ENCODE assay signal across 9 cellular contexts in the genomic region with DNA sequence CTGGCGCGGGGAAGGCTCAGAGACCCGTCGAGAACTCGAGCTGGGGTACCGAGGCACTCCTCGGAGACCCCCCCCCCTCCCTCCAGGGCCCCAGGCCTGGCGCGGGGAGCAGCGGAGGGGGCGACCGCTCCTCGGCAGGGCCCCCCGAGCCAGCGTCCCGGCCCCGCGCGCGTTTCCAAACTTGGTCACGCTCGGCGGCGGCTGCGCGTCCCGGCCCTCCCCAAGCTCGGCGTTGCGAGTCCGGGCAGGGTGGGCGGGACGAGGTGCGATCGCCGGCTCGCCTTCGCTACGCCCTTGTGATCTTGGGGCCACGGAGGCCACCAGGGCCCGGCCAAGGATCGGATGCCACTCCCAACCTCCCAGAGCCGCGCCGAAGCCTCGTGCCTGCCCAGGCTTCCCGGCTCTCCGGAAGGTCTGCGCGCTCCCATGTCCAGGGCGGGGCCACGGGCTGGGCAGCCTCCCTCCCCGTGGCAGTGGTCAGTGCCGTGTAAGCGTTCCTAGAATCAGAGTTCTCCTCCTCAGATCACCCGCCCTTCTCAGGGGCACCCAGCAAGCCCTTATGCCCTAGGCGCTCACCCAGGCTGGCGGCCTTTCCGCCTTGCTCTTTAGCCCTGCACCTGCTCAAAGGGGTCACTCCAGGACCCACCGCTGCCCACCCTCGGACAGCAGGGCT. TPM values are rescaled to one million over a fixed set of nuclear protein-coding genes. Genes with fewer than 3 reads are reported as not detected.
DNase-seq lines count a peak whose midpoint lies in the region; ATAC-seq and TF ChIP-seq lines count a peak whose summit lies in the region.
"Had no signal": no experiment of that assay in that cellular context is flagged by ENCODE, and none has a peak within 500 bp of the region (broad histone marks: within the 10 kb centered on the region; RNA-seq: fewer than 3 reads in every experiment).

No MANE protein-coding gene starts in this region.

- WGBS in spleen, 5 donors, result 15 to 36% (median 18%) methylated on average over 18 to 61 of the region's 61 CpGs

- H3K4me3 Mint-ChIP-seq in T-helper 1 cell treated with Interleukin-12 subunit alpha and Interleukin-12 subunit beta and Interleukin-4 antibody, amounts not matched to agents 30 μg/mL and 1 μg/mL, for 36 hours, result peak overlapping the region; percentile 5
- H3K4me3 Mint-ChIP-seq in brain (peak overlapping the region in 3 of 5 experiments; percentile 76 to 80 (median 80)), osteocyte (ENCODE audit: unreplicated experiment) (no peak overlapping the region)
- peak overlapping the region in 1 of 2 donors; percentile 10 for H3K4me3 Mint-ChIP-seq in effector memory CD8-positive, alpha-beta T cell

- no peak overlapping the region for H3K27ac Mint-ChIP-seq in T-helper 1 cell treated with Interleukin-12 subunit alpha and Interleukin-12 subunit beta and Interleukin-4 antibody, amounts not matched to agents 30 μg/mL and 1 μg/mL, for 36 hours
- peak overlapping the region in 1 of 5 experiments; percentile 84 for H3K27ac Mint-ChIP-seq in brain
- H3K27ac Mint-ChIP-seq in effector memory CD8-positive, alpha-beta T cell, result no peak overlapping the region
- no peak overlapping the region for H3K27ac Mint-ChIP-seq in osteocyte (ENCODE audit: unreplicated experiment)

- TF ChIP-seq CTCF in brain (conservative IDR thresholded peaks at IDR 0.05) (no peak), spleen (IDR thresholded peaks at IDR 0.05 in 8 of 11, conservative IDR thresholded peaks at IDR 0.05 in 3 of 11) (no peak), osteocyte (IDR thresholded peaks at IDR 0.05) (no peak)

- peaks cover 0 to 15% (median 0%) of the 10 kb centered on the region in 6 donors for H3K36me3 ChIP-seq in spleen

- ATAC-seq in effector memory CD8-positive, alpha-beta T cell (replicated peaks), result no peak

- intact Hi-C loops in spleen (cut with DNase I; ENCODE audit: low total_unique reads), result no loop called here

- H3K36me3 Mint-ChIP-seq in T-helper 1 cell treated with Interleukin-12 subunit alpha and Interleukin-12 subunit beta and Interleukin-4 antibody, amounts not matched to agents 30 μg/mL and 1 μg/mL, for 36 hours (ENCODE audit: low read depth), result no peaks in the 10 kb centered on the region
- peaks cover 18% of the 10 kb centered on the region for H3K36me3 Mint-ChIP-seq in brain
- no peaks in the 10 kb centered on the region for H3K36me3 Mint-ChIP-seq in effector memory CD8-positive, alpha-beta T cell (ENCODE audit: insufficient read depth)
- H3K36me3 Mint-ChIP-seq in osteocyte (ENCODE audit: unreplicated experiment), result peaks cover 10% of the 10 kb centered on the region

- H3K9me3 ChIP-seq in spleen, result no peaks in the 10 kb centered on the region

- H3K4me1 Mint-ChIP-seq in T-helper 1 cell treated with Interleukin-12 subunit alpha and Interleukin-12 subunit beta and Interleukin-4 antibody, amounts not matched to agents 30 μg/mL and 1 μg/mL, for 36 hours (ENCODE audit: low read depth), result peaks cover 9% of the 10 kb centered on the region
- peaks cover 45% of the 10 kb centered on the region for H3K4me1 Mint-ChIP-seq in brain
- peaks cover 9 to 10% of the 10 kb centered on the region in 2 donors for H3K4me1 Mint-ChIP-seq in effector memory CD8-positive, alpha-beta T cell (ENCODE audit: low read depth in 2 of 2)
- H3K4me1 Mint-ChIP-seq in osteocyte (ENCODE audit: unreplicated experiment), result peaks cover 26% of the 10 kb centered on the region

- DNase-seq in T-helper 1 cell (no peak), iPS-NIHi7 (ENCODE audit: extremely low spot score) (peak; percentile 41), spleen (peak; percentile 85), osteocyte (ENCODE audit: extremely low spot score, unreplicated experiment) (no peak), activated gamma-delta T cell treated with Interleukin-2 at 50 U/mL for 16 hours (no peak)
- DNase-seq in effector memory CD8-positive, alpha-beta T cell, result no peak
- DNase-seq: DND-41 had no signal

- no peak for TF ChIP-seq POLR2A in spleen (IDR thresholded peaks at IDR 0.05)

- peak overlapping the region; percentile 2 to 70 (median 38) for H3K4me3 ChIP-seq in spleen

- H3K27me3 Mint-ChIP-seq in T-helper 1 cell treated with Interleukin-12 subunit alpha and Interleukin-12 subunit beta and Interleukin-4 antibody, amounts not matched to agents 30 μg/mL and 1 μg/mL, for 36 hours (ENCODE audit: low read depth), result peaks cover 51% of the 10 kb centered on the region
- H3K27me3 Mint-ChIP-seq in brain (peaks cover 15% of the 10 kb centered on the region), osteocyte (ENCODE audit: unreplicated experiment) (no peaks in the 10 kb centered on the region)
- peaks cover 48 to 66% of the 10 kb centered on the region in 2 donors for H3K27me3 Mint-ChIP-seq in effector memory CD8-positive, alpha-beta T cell

- H3K9me3 Mint-ChIP-seq in T-helper 1 cell treated with Interleukin-12 subunit alpha and Interleukin-12 subunit beta and Interleukin-4 antibody, amounts not matched to agents 30 μg/mL and 1 μg/mL, for 36 hours, result no peaks in the 10 kb centered on the region
- H3K9me3 Mint-ChIP-seq in brain, result peaks cover 0 to 3% (median 0%) of the 10 kb centered on the region in 5 experiments
- no peaks in the 10 kb centered on the region for H3K9me3 Mint-ChIP-seq in effector memory CD8-positive, alpha-beta T cell
- no peaks in the 10 kb centered on the region for H3K9me3 Mint-ChIP-seq in osteocyte (ENCODE audit: unreplicated experiment)

- peak overlapping the region in 6 of 8 donors; percentile 39 to 85 (median 72) for H3K27ac ChIP-seq in spleen

- peaks cover 12 to 51% (median 33%) of the 10 kb centered on the region in 6 donors for H3K4me1 ChIP-seq in spleen

- H3K27me3 ChIP-seq in spleen (replicated peaks in 1 of 7), result peaks cover 0 to 48% (median 8%) of the 10 kb centered on the region in 7 donors

RNA-seq across cellular contexts. Expression of a gene that starts 12.0 kb away (rescaled TPM):
- polyA plus RNA-seq in brain (ENCODE audit: insufficient read depth, low read depth, low replicate concordance) (58.5 TPM), spleen (10 to 100 TPM; 13.9 to 29.2 (median 28.6) TPM)
- total RNA-seq in spleen (10 to 100 TPM in 6 of 7 donors, 1 to 10 TPM in 1; 7.3 to 26.4 (median 22.4) TPM), osteocyte (28.3 and 35.0 TPM in 2 replicates)

Comparison
In these comparisons a context has a peak if more than half of its experiments do, and no peak if none do; other contexts are left out.
1. DNase-seq: peak in iPS-NIHi7 (single experiment) and spleen (single experiment); none in T-helper 1 cell (0 of 5), effector memory CD8-positive, alpha-beta T cell (0 of 3), osteocyte (single experiment) and activated gamma-delta T cell treated with Interleukin-2 at 50 U/mL for 16 hours (single experiment).